In the genomic region with DNA sequence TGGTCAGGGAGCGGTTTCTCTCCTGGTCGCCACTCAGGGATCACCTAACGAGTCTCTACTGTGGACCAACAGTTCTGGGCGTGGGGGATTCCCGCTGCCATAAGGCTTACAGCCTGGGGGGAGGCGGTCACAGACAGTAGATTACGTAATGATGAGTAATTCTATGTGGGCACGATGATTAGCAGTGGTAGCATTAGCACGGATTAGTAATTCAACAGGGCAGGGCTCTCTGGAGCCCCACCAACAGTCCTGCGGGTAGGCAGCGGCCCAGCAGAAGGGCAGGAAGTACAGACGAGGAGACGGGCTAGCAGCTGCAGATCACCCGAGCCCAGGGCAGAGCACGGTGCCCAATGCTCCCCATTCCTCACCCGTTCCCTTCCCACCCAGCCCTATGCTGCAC, we compare ENCODE assay signal across 8 cellular contexts. TPM values are rescaled to one million over a fixed set of nuclear protein-coding genes. Genes with fewer than 3 reads are reported as not detected.
DNase-seq lines count a peak whose midpoint lies in the region; TF ChIP-seq lines count a peak whose summit lies in the region.

No MANE protein-coding gene starts in this region.

- no peak for TF ChIP-seq CTCF in esophagus squamous epithelium (IDR thresholded peaks at IDR 0.05)
- TF ChIP-seq CTCF in prostate gland (IDR thresholded peaks at IDR 0.05): no peak

- intact Hi-C loops in esophagus squamous epithelium (cut with DNase I) (no loop called here), prostate gland (cut with DNase I) (no loop called here)

- H3K27me3 ChIP-seq in esophagus squamous epithelium (peaks cover 0 to 97% (median 0%) of the 10 kb centered on the region in 4 donors), prostate gland (replicated peaks; ENCODE audit: insufficient read depth) (no peaks in the 10 kb centered on the region)

- TF ChIP-seq POLR2A in esophagus squamous epithelium (IDR thresholded peaks at IDR 0.05) (no peak), prostate gland (IDR thresholded peaks at IDR 0.05) (no peak)

- 13 to 19% methylated on average over 5 to 9 of the region's 16 CpGs for WGBS in esophagus squamous epithelium, 2 donors
- 53% methylated on average over 16 of the region's 16 CpGs for WGBS in prostate gland

- H3K4me3 ChIP-seq in esophagus squamous epithelium (peak overlapping the region in 1 of 4 donors; percentile 30), prostate gland (no peak overlapping the region)

- peak; percentile 95 for DNase-seq in Daoy (ENCODE audit: low read depth)
- DNase-seq in NOMO-1 (lab: John Stamatoyannopoulos, UW; ENCODE audit: unreplicated experiment in 2 of 2): peak; percentile 28 to 31
- no peak for DNase-seq in esophagus squamous epithelium (lab: John Stamatoyannopoulos, UW)
- no peak for DNase-seq in prostate gland (ENCODE audit: low spot score)
- no peak for DNase-seq in stimulated activated CD4-positive, alpha-beta T cell treated with anti-CD3 and anti-CD28 coated beads, Interleukin-12 subunit alpha, Interleukin-12 subunit beta, amount 100 ng/mL, for 4 hours
- DNase-seq in islet precursor cell: no peak
- DNase-seq in anterior cingulate cortex (lab: John Stamatoyannopoulos, UW): no peak
- DNase-seq in NCI-H2171 (lab: John Stamatoyannopoulos, UW): no peak

- H3K36me3 ChIP-seq in esophagus squamous epithelium: no peaks in the 10 kb centered on the region
- no peaks in the 10 kb centered on the region for H3K36me3 ChIP-seq in prostate gland

- H3K27ac ChIP-seq in esophagus squamous epithelium: peak overlapping the region in 3 of 4 donors; percentile 38 to 83 (median 64)
- peak overlapping the region; percentile 50 to 52 for H3K27ac ChIP-seq in prostate gland

- no peaks in the 10 kb centered on the region for H3K9me3 ChIP-seq in esophagus squamous epithelium
- no peaks in the 10 kb centered on the region for H3K9me3 ChIP-seq in prostate gland

- peaks cover 7 to 58% (median 52%) of the 10 kb centered on the region in 3 donors for H3K4me1 ChIP-seq in esophagus squamous epithelium
- H3K4me1 ChIP-seq in prostate gland (replicated peaks): no peaks in the 10 kb centered on the region

RNA-seq across cellular contexts. Expression of a gene that starts 3.6 kb away (rescaled TPM):
- total RNA-seq in Daoy (2014; rRNA removed; shearing (Covaris generic)): 6.8 and 8.7 TPM in 2 replicates
- total RNA-seq in esophagus squamous epithelium (1 to 10 TPM in 1 of 4 donors, under 1 TPM in 3; 0.08 to 1.3 (median 0.31) TPM), prostate gland (1 to 10 TPM; 1.8 to 7.8 TPM)

Comparison
In these comparisons a context has a peak if more than half of its experiments do, and no peak if none do; other contexts are left out.
1. DNase-seq: peak in Daoy (single experiment) and NOMO-1 (2 of 2); none in esophagus squamous epithelium (single experiment), prostate gland (single experiment), stimulated activated CD4-positive, alpha-beta T cell treated with anti-CD3 and anti-CD28 coated beads, Interleukin-12 subunit alpha, Interleukin-12 subunit beta, amount 100 ng/mL, for 4 hours (single experiment), islet precursor cell (single experiment), anterior cingulate cortex (0 of 58) and NCI-H2171 (single experiment).